Comparison of ENCODE assay signal across 24 cellular contexts in the genomic region with DNA sequence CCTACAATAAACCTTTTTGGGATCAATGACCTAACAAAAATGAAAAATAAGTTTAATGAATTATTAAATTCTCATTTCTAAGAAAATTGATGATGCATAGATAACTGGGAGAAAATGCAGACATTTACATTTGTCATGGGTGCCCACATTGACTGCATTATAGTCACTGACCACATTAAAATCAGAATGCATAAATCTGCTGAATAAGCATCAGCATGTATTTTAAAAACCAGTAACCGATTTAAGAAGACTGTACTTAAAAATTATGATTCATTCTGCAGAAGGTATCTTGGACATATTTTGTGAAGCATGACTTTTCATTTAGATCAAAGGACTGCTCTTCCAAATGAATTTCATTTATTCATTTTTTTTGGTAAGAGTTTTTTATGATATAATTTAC. TPM values are rescaled to one million over a fixed set of nuclear protein-coding genes. Genes with fewer than 3 reads are reported as not detected.
DNase-seq lines count a peak whose midpoint lies in the region; ATAC-seq, FAIRE-seq and TF ChIP-seq lines count a peak whose summit lies in the region.
"Had no signal": no experiment of that assay in that cellular context is flagged by ENCODE, and none has a peak within 500 bp of the region (broad histone marks: within the 10 kb centered on the region; RNA-seq: fewer than 3 reads in every experiment).

No MANE protein-coding gene starts in this region.

- FAIRE-seq in A549 (lab: Jason Lieb, UNC) (no peak), H1 (lab: Jason Lieb, UNC) (no peak)
- FAIRE-seq: A204.1, GM12878, GM12892, GM18507 had no signal

- H3K27me3 ChIP-seq in IMR-90 (ENCODE audit: control insufficient read depth, insufficient read depth, low read length), result no peaks in the 10 kb centered on the region
- H3K27me3 ChIP-seq in H1 (replicated peaks in 1 of 4; ENCODE audit: control insufficient read depth in 3 of 4, extremely low read depth in 1 of 4, insufficient read depth in 3 of 4, low read length in 3 of 4), result no peaks in the 10 kb centered on the region
- H3K27me3 ChIP-seq: BLaER1 treated with 17β-estradiol and CSF1 and Interleukin-3, amounts not matched to agents 10 nM and 100 nM had no signal

- TF ChIP-seq RAD21 in A549 (conservative IDR thresholded peaks at IDR 0.05 in 1 of 2, IDR thresholded peaks at IDR 0.05 in 1 of 2), result no peak
- no peak for TF ChIP-seq RAD21 in IMR-90 (IDR thresholded peaks at IDR 0.05; ENCODE audit: low read length)
- no peak for TF ChIP-seq RAD21 in H1 (IDR thresholded peaks at IDR 0.05 in 1 of 2, conservative IDR thresholded peaks at IDR 0.05 in 1 of 2; ENCODE audit: low read depth in 2 of 2, low read length in 2 of 2)

- no peak overlapping the region for H3K18ac ChIP-seq in IMR-90 (ENCODE audit: low read depth, low read length)
- no peak overlapping the region for H3K18ac ChIP-seq in H1 (ENCODE audit: extremely low read depth, low read length)

- no peak overlapping the region for H2AFZ ChIP-seq in IMR-90 (replicated peaks; ENCODE audit: low read length, poor library complexity)
- no peak overlapping the region for H2AFZ ChIP-seq in H1 (ENCODE audit: low read length)

- intact Hi-C loops in IMR-90 (cut with micrococcal nuclease), result no loop called here

- H3K23me2 ChIP-seq in H1 (ENCODE audit: low read depth, low read length), result no peaks in the 10 kb centered on the region

- no peak for DNase-seq in A549 (ENCODE audit: low read depth in 1 of 2, low spot score in 1 of 2)
- DNase-seq in IMR-90, result no peak
- DNase-seq in H1 (ENCODE audit: low read depth in 1 of 2, low spot score in 2 of 2), result no peak
- DNase-seq in H4 (ENCODE audit: low spot score), result no peak
- no peak for DNase-seq in COR-L47 (lab: John Stamatoyannopoulos, UW)
- DNase-seq: 8988T; AML-193; CD4-positive, alpha-beta T cell; CD8-positive, alpha-beta T cell; DMS 273 treated with DMSO at 0.1 percent for 48 hours; DMS153; DMS53; DMS79; DND-41; EL; GDM1 had no signal

- POLR2A ChIA-PET in A549 (lab: Yijun Ruan, JAX), result no interaction called here
- POLR2A ChIA-PET in IMR-90 (lab: Charles Lee; ENCODE audit: unreplicated experiment), result no interaction called here
- POLR2A ChIA-PET in H1 (lab: Charles Lee; ENCODE audit: partially characterized antibody), result no interaction called here

- no peak overlapping the region for H3K56ac ChIP-seq in IMR-90 (ENCODE audit: extremely low read depth, insufficient read depth, low read length)
- H3K56ac ChIP-seq in H1 (replicated peaks; ENCODE audit: insufficient read length, low read depth, low read length), result no peak overlapping the region

- H3K79me1 ChIP-seq in IMR-90 (ENCODE audit: low read depth in 1 of 2, low read length in 2 of 2), result no peaks in the 10 kb centered on the region
- no peaks in the 10 kb centered on the region for H3K79me1 ChIP-seq in H1 (ENCODE audit: low read depth, low read length)

- H4K8ac ChIP-seq in IMR-90 (ENCODE audit: low read depth in 2 of 2, low read length in 2 of 2), result no peak overlapping the region
- H4K8ac ChIP-seq in H1 (ENCODE audit: extremely low read depth, insufficient read depth, low read length), result no peak overlapping the region

- H3K27ac ChIP-seq in A549 (no peak overlapping the region), IMR-90 (ENCODE audit: insufficient read depth, low read length) (no peak overlapping the region), H1 (ENCODE audit: low read depth, low read length) (no peak overlapping the region)
- H3K27ac ChIP-seq: BLaER1 treated with 17β-estradiol and CSF1 and Interleukin-3, amounts not matched to agents 10 nM and 100 nM; C4-2B had no signal

- no peak overlapping the region for H4K5ac ChIP-seq in IMR-90 (ENCODE audit: low read depth, low read length)
- H4K5ac ChIP-seq in H1 (ENCODE audit: insufficient read length, low read depth, low read length), result no peak overlapping the region

- ATAC-seq in A549 (no peak), IMR-90 (ENCODE audit: low read depth) (no peak)
- ATAC-seq: CD8-positive, alpha-beta T cell; GM12878 had no signal

- TF ChIP-seq POLR2A in A549 (IDR thresholded peaks at IDR 0.05; ENCODE audit: low read length), result no peak
- no peak for TF ChIP-seq POLR2A in IMR-90 (IDR thresholded peaks at IDR 0.05; ENCODE audit: low read depth, low read length)
- no peak for TF ChIP-seq POLR2A in H1 (IDR thresholded peaks at IDR 0.05; ENCODE audit: control extremely low read depth in 1 of 2, low read depth in 2 of 2, low read length in 2 of 2)

- H2AK5ac ChIP-seq in IMR-90 (ENCODE audit: low read depth, low read length) (no peak overlapping the region), H1 (ENCODE audit: low read depth, low read length) (no peak overlapping the region)

- H3K4ac ChIP-seq in IMR-90 (ENCODE audit: low read depth, low read length) (no peak overlapping the region), H1 (replicated peaks; ENCODE audit: insufficient read length, low read depth, low read length) (no peak overlapping the region)

- dilution Hi-C loops in IMR-90 (cut with HindIII; ENCODE audit: low sequenced_read_pairs, unreplicated experiment), result no loop called here

- H2AK9ac ChIP-seq in IMR-90 (replicated peaks; ENCODE audit: low read depth, low read length, poor library complexity), result no peak overlapping the region

- H4K91ac ChIP-seq in IMR-90 (ENCODE audit: insufficient read depth, low read depth, low read length) (no peak overlapping the region), H1 (replicated peaks; ENCODE audit: insufficient read length, low read length) (no peak overlapping the region)

- H3K14ac ChIP-seq in IMR-90 (replicated peaks; ENCODE audit: low read depth, low read length) (no peak overlapping the region), H1 (ENCODE audit: insufficient read length) (no peak overlapping the region)

- 0% methylated on average over 1 of the region's 1 CpG for WGBS in A549 (ENCODE audit: missing lambda C conversion rate)
- WGBS in IMR-90 (ENCODE audit: extremely low coverage in 2 of 2, insufficient read length in 1 of 2), 2 experiments, result no CpG with 5 or more reads among the region's 1 CpG
- WGBS in H1 (ENCODE audit: extremely low coverage in 1 of 2, insufficient coverage in 1 of 2, insufficient read length in 1 of 2, insufficient replicate concordance in 2 of 2, low coverage in 1 of 2, low lambda C conversion rate in 2 of 2, missing lambda C conversion rate in 1 of 2), 2 experiments, result 83% methylated on average over 1 of the region's 1 CpG; no CpG with 5 or more reads in 1 of the 2 experiments

- H3K4me1 ChIP-seq in A549 (no peaks in the 10 kb centered on the region), IMR-90 (ENCODE audit: control insufficient read depth, insufficient read depth, low read length) (no peaks in the 10 kb centered on the region), H1 (replicated peaks in 1 of 4; ENCODE audit: control insufficient read depth in 3 of 4, insufficient read depth in 4 of 4, low read length in 3 of 4) (peaks cover 0 to 2% (median 0%) of the 10 kb centered on the region in 4 experiments; a peak in 1 of 7 replicates)
- H3K4me1 ChIP-seq: BLaER1 treated with 17β-estradiol and CSF1 and Interleukin-3, amounts not matched to agents 10 nM and 100 nM had no signal

- H3K9ac ChIP-seq in IMR-90 (ENCODE audit: low read depth, low read length) (no peak overlapping the region), H1 (replicated peaks in 1 of 4; ENCODE audit: extremely low read depth in 1 of 4, low read depth in 3 of 4, low read length in 3 of 4) (no peak overlapping the region)
- H3K9ac ChIP-seq: BLaER1 treated with 17β-estradiol and CSF1 and Interleukin-3, amounts not matched to agents 10 nM and 100 nM had no signal

- H2BK120ac ChIP-seq in IMR-90 (ENCODE audit: low read depth, low read length), result no peak overlapping the region
- H2BK120ac ChIP-seq in H1 (replicated peaks; ENCODE audit: low read depth, low read length), result no peak overlapping the region

- CTCF ChIA-PET in A549 (lab: Yijun Ruan, JAX), result no interaction called here
- CTCF ChIA-PET in IMR-90 (lab: Yijun Ruan, JAX), result no interaction called here
- CTCF ChIA-PET in H1 (lab: Charles Lee; ENCODE audit: partially characterized antibody), result interaction anchor here (0.6 kb wide), 1 partner anchor 30 kb away, joined by 3 read pairs; no protein-coding TSS in a partner anchor

- no peaks in the 10 kb centered on the region for H3K9me3 ChIP-seq in A549
- no peaks in the 10 kb centered on the region for H3K9me3 ChIP-seq in IMR-90 (ENCODE audit: control insufficient read depth, insufficient read depth, low read length)
- H3K9me3 ChIP-seq in H1 (ENCODE audit: insufficient read depth in 2 of 2, low read depth in 1 of 2, low read length in 1 of 2), result no peaks in the 10 kb centered on the region
- H3K9me3 ChIP-seq: BLaER1 treated with 17β-estradiol and CSF1 and Interleukin-3, amounts not matched to agents 10 nM and 100 nM had no signal

- H2BK20ac ChIP-seq in IMR-90 (ENCODE audit: low read depth, low read length) (no peak overlapping the region), H1 (ENCODE audit: low read length) (no peak overlapping the region)

- H3K36me3 ChIP-seq in IMR-90 (ENCODE audit: control insufficient read depth, insufficient read depth, low read length) (no peaks in the 10 kb centered on the region), H1 (ENCODE audit: control insufficient read depth in 2 of 4, insufficient read depth in 4 of 4, low read length in 3 of 4) (no peaks in the 10 kb centered on the region)
- H3K36me3 ChIP-seq: BLaER1 treated with 17β-estradiol and CSF1 and Interleukin-3, amounts not matched to agents 10 nM and 100 nM had no signal

- no TSS peak for BruUV-seq in IMR-90 (replicated peaks; lab: Mats Ljungman, UMichigan)

- H2BK5ac ChIP-seq in IMR-90 (ENCODE audit: low read depth, low read length, poor library complexity, severe bottlenecking), result no peak overlapping the region
- no peak overlapping the region for H2BK5ac ChIP-seq in H1 (ENCODE audit: low read depth, low read length)

- in situ Hi-C loops in IMR-90 (cut with MboI; ENCODE audit: low sequenced_read_pairs), result no loop called here

- TF ChIP-seq CTCF in A549 (IDR thresholded peaks at IDR 0.05), result no peak
- TF ChIP-seq CTCF in IMR-90 (conservative IDR thresholded peaks at IDR 0.05; ENCODE audit: low read depth, low read length), result no peak
- TF ChIP-seq CTCF in H1 (IDR thresholded peaks at IDR 0.05; ENCODE audit: control extremely low read depth in 1 of 3, insufficient read depth in 1 of 3, low read depth in 1 of 3, low read length in 3 of 3), result no peak

- H3K4me3 ChIP-seq in A549, result no peak overlapping the region
- no peak overlapping the region for H3K4me3 ChIP-seq in IMR-90 (ENCODE audit: insufficient read depth, low read depth, low read length)
- no peak overlapping the region for H3K4me3 ChIP-seq in H1 (ENCODE audit: extremely low read depth in 1 of 4, insufficient read depth in 2 of 4, low read depth in 3 of 4, low read length in 4 of 4)
- H3K4me3 ChIP-seq: BLaER1 treated with 17β-estradiol and CSF1 and Interleukin-3, amounts not matched to agents 10 nM and 100 nM; GM12878 had no signal

- H3K79me2 ChIP-seq in H1 (ENCODE audit: control insufficient read depth in 1 of 2, insufficient read depth in 2 of 2, low read length in 2 of 2), result peaks cover 0 to 11% of the 10 kb centered on the region in 2 experiments; a peak in 2 of 4 replicates

- H3K4me2 ChIP-seq in A549, result no peak overlapping the region
- H3K4me2 ChIP-seq in IMR-90 (ENCODE audit: low read depth, low read length), result no peak overlapping the region
- no peak overlapping the region for H3K4me2 ChIP-seq in H1 (ENCODE audit: insufficient read depth in 1 of 2, low read depth in 2 of 2, low read length in 2 of 2)
- H3K4me2 ChIP-seq: BLaER1 treated with 17β-estradiol and CSF1 and Interleukin-3, amounts not matched to agents 10 nM and 100 nM had no signal

- TF ChIP-seq EP300 in A549 (IDR thresholded peaks at IDR 0.05), result no peak
- no peak for TF ChIP-seq EP300 in H1 (IDR thresholded peaks at IDR 0.05; ENCODE audit: borderline replicate concordance in 1 of 2, low read depth in 2 of 2, low read length in 2 of 2)

- H4K20me1 ChIP-seq in IMR-90 (ENCODE audit: insufficient read depth, low read length) (no peaks in the 10 kb centered on the region), H1 (replicated peaks in 1 of 2; ENCODE audit: control insufficient read depth in 1 of 2, insufficient read depth in 2 of 2, low read length in 2 of 2) (no peaks in the 10 kb centered on the region)
- H4K20me1 ChIP-seq: BLaER1 treated with 17β-estradiol and CSF1 and Interleukin-3, amounts not matched to agents 10 nM and 100 nM had no signal

- H3K23ac ChIP-seq in IMR-90 (ENCODE audit: low read depth, low read length), result no peak overlapping the region
- no peak overlapping the region for H3K23ac ChIP-seq in H1 (ENCODE audit: insufficient read length)

- no peak overlapping the region for H2BK15ac ChIP-seq in IMR-90 (ENCODE audit: low read depth, low read length)
- no peak overlapping the region for H2BK15ac ChIP-seq in H1 (ENCODE audit: low read length)

- no peaks in the 10 kb centered on the region for H3K9me1 ChIP-seq in IMR-90 (ENCODE audit: insufficient read depth, low read length)

- H2BK12ac ChIP-seq in H1 (ENCODE audit: low read depth, low read length), result no peak overlapping the region

RNA-seq across cellular contexts. Expression of a gene that starts 11.7 kb away (rescaled TPM):
- polyA plus RNA-seq in A549 (2011; rRNA removed) (0.03 TPM in 1 of 2 replicates, not detected in the other), A549 (2017; fragmentation: RNase III; extraction: RNeasy Plus Mini Kit Qiagen cat#74134 plus additional on column Dnase treatment) (not detected in 3 replicates), IMR-90 (2012; rRNA removed) (not detected in 2 replicates), H1 (2011; rRNA removed) (1.3 and 2.2 TPM in 2 replicates)
- polyA plus RNA-seq in A549 (2012; cell fraction: cytosol; rRNA removed), result not detected in 2 replicates
- polyA plus RNA-seq in A549 (2012; cell fraction: nucleus; rRNA removed), result 0.01 TPM in 1 of 2 replicates, not detected in the other
- not detected in 2 replicates for polyA minus RNA-seq in A549 (2011; rRNA and poly(A)+ RNA removed)
- total RNA-seq in IMR-90 (2012; rRNA removed), result not detected in 2 replicates
- polyA plus RNA-seq in IMR-90 (2012; cell fraction: cytosol; rRNA removed), result not detected in 2 replicates
- polyA plus RNA-seq in IMR-90 (2012; cell fraction: nucleus; rRNA removed; ENCODE audit: low replicate concordance), result 0.02 TPM in 1 of 2 replicates, not detected in the other
- total RNA-seq in H1 (2021; fragmentation: NEBNext Ultra II Directional; extraction: Animal tissue kit (Norgen Biotek cat#: 25700)), result 2.1 and 2.4 TPM in 2 replicates
- 1.8 TPM for polyA plus RNA-seq in H1 (2011; cell fraction: cytosol; rRNA removed)
- polyA plus RNA-seq in H1 (2011; cell fraction: nucleus; rRNA removed), result 6.6 TPM
- 1.7 to 2.1 TPM (median 1.9 TPM) in 4 replicates for polyA plus RNA-seq in H1 (2012, experiment 1 of 2)
- 0.09 TPM for polyA plus RNA-seq in H1 (2012, experiment 2 of 2)
- polyA plus RNA-seq in H1 (2013, experiment 1 of 2), result 2.5 TPM
- 2.2 TPM for polyA plus RNA-seq in H1 (2013, experiment 2 of 2)
- polyA minus RNA-seq in H1 (2011; rRNA and poly(A)+ RNA removed), result 6.2 and 7.0 TPM in 2 replicates
- 2.6 TPM for polyA minus RNA-seq in H1 (2011; cell fraction: cytosol; rRNA and poly(A)+ RNA removed)
- polyA minus RNA-seq in H1 (2011; cell fraction: nucleus; rRNA and poly(A)+ RNA removed), result 19.4 TPM
- total RNA-seq in H4 (2014; rRNA removed; shearing (Covaris generic)), result 0.04 TPM in 1 of 2 replicates, not detected in the other
- total RNA-seq: CD4-positive, alpha-beta T cell; Daoy; G401 had no signal
